Comparison of ENCODE assay signal across 8 cellular contexts in the genomic region with DNA sequence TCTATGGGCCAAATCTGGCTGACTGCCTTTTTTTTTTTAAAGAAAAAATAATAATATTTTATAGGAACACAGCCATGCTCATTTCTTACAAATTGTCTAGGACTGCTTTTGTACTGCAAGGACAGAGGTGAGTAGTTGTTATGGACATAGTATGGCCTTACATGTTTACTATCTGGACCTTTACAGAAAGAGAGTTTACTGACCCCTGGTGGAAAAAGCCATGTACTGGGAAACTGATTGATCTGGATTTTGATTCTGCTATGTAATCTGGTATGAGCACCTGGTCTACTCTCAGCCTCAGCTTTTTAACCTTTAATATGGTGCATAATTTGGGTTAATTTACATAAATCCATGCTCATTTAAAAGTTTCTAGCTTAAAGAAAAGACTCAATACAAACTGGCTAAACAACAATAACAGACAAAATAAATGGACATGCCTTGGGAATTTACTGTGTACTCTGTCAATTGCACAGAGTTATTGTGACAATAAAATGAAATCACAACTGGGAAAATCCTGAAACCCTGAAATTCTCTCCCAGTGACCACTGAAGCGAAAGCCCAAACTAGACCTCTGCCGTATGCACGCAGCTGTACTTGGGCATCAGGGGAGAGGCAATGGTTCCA.
A peak's percentile ranks its signal among the peaks of the same experiment; 100 is the strongest.
DNase-seq lines count a peak whose midpoint lies in the region; ATAC-seq and TF ChIP-seq lines count a peak whose summit lies in the region.

No MANE protein-coding gene starts in this region.

- no peaks in the 10 kb centered on the region for H3K27me3 ChIP-seq in Loucy (ENCODE audit: insufficient read depth, low read length, poor library complexity, severe bottlenecking)
- no peaks in the 10 kb centered on the region for H3K27me3 ChIP-seq in lower lobe of right lung (ENCODE audit: low read depth)

- H3K4me1 Mint-ChIP-seq in activated naive CD4-positive, alpha-beta T cell treated with anti-CD3 and anti-CD28 coated beads, Interleukin-2, amount 10 ng/mL, durations not matched to agents 7 days and 5 days = no peaks in the 10 kb centered on the region

- H3K4me3 ChIP-seq in GM12864 (ENCODE audit: low read depth, low read length) (no peak overlapping the region), Loucy (ENCODE audit: low read length, poor library complexity, severe bottlenecking) (no peak overlapping the region), astrocyte of the spinal cord (ENCODE audit: low read depth, low read length) (no peak overlapping the region), lower lobe of right lung (no peak overlapping the region)

- H2AFZ ChIP-seq in Loucy (ENCODE audit: low read length) = no peak overlapping the region

- no peak overlapping the region for H3K9ac ChIP-seq in Loucy (ENCODE audit: low read depth, low read length, poor library complexity, severe bottlenecking)

- CTCF ChIA-PET in activated naive CD4-positive, alpha-beta T cell treated with anti-CD3 and anti-CD28 coated beads, Interleukin-2, amount 10 ng/mL, durations not matched to agents 7 days and 5 days (lab: Charles Lee) = no interaction called here

- H3K27ac Mint-ChIP-seq in activated naive CD4-positive, alpha-beta T cell treated with anti-CD3 and anti-CD28 coated beads, Interleukin-2, amount 10 ng/mL, durations not matched to agents 7 days and 5 days = no peak overlapping the region

- H3K79me2 ChIP-seq in Loucy (ENCODE audit: insufficient read depth, low read length) = no peaks in the 10 kb centered on the region

- H3K4me2 ChIP-seq in Loucy (ENCODE audit: low read depth, low read length, poor library complexity, severe bottlenecking) = no peak overlapping the region

- no peak overlapping the region for H3K4me3 Mint-ChIP-seq in activated naive CD4-positive, alpha-beta T cell treated with anti-CD3 and anti-CD28 coated beads, Interleukin-2, amount 10 ng/mL, durations not matched to agents 7 days and 5 days

- H3K36me3 ChIP-seq in Loucy (ENCODE audit: insufficient read depth, low read length) (no peaks in the 10 kb centered on the region), lower lobe of right lung (no peaks in the 10 kb centered on the region)

- TF ChIP-seq CTCF in GM12864 (IDR thresholded peaks at IDR 0.05; ENCODE audit: low read depth, low read length, missing control alignments) (peak; percentile 51), Loucy (conservative IDR thresholded peaks at IDR 0.05; ENCODE audit: low read length) (peak; percentile 48), astrocyte of the spinal cord (IDR thresholded peaks at IDR 0.05; ENCODE audit: low read depth, low read length) (peak; percentile 67), lower lobe of right lung (IDR thresholded peaks at IDR 0.05) (peak; percentile 53)

- H3K9me2 ChIP-seq in Loucy (replicated peaks; ENCODE audit: low read depth, low read length) = no peaks in the 10 kb centered on the region

- DNase-seq in GM12864 (ENCODE audit: low read depth) (no peak), astrocyte of the spinal cord (ENCODE audit: low read depth, low spot score) (peak; percentile 46), lower lobe of right lung (no peak), hippocampal formation (lab: John Stamatoyannopoulos, UW) (no peak), midbrain (lab: John Stamatoyannopoulos, UW) (no peak)
- DNase-seq in activated naive CD4-positive, alpha-beta T cell treated with anti-CD3 and anti-CD28 coated beads, Interleukin-2, amount 10 ng/mL, durations not matched to agents 7 days and 5 days = no peak
- DNase-seq in NK-92 treated with Interleukin-12 subunit alpha and Interleukin-12 subunit beta, amount 100 ng/mL, for 24 hours (lab: John Stamatoyannopoulos, UW) = no peak

- no peak overlapping the region for H3K27ac ChIP-seq in lower lobe of right lung

- no peaks in the 10 kb centered on the region for H3K27me3 Mint-ChIP-seq in activated naive CD4-positive, alpha-beta T cell treated with anti-CD3 and anti-CD28 coated beads, Interleukin-2, amount 10 ng/mL, durations not matched to agents 7 days and 5 days

- in situ Hi-C loops in astrocyte of the spinal cord (cut with HindIII; ENCODE audit: low sequenced_read_pairs) = no loop called here

- peaks cover 3% of the 10 kb centered on the region for H3K9me3 Mint-ChIP-seq in activated naive CD4-positive, alpha-beta T cell treated with anti-CD3 and anti-CD28 coated beads, Interleukin-2, amount 10 ng/mL, durations not matched to agents 7 days and 5 days

- intact Hi-C loops in lower lobe of right lung (cut with DNase I) = no loop called here

- H3K4me1 ChIP-seq in Loucy (ENCODE audit: insufficient read depth, low read length, poor library complexity, severe bottlenecking) (no peaks in the 10 kb centered on the region), lower lobe of right lung (no peaks in the 10 kb centered on the region)

- no peaks in the 10 kb centered on the region for H3F3A ChIP-seq in Loucy (ENCODE audit: low read depth)

- H3K36me3 Mint-ChIP-seq in activated naive CD4-positive, alpha-beta T cell treated with anti-CD3 and anti-CD28 coated beads, Interleukin-2, amount 10 ng/mL, durations not matched to agents 7 days and 5 days = no peaks in the 10 kb centered on the region

- H3K9me3 ChIP-seq in Loucy (ENCODE audit: insufficient read depth, low read depth, low read length) = no peaks in the 10 kb centered on the region
- no peaks in the 10 kb centered on the region for H3K9me3 ChIP-seq in lower lobe of right lung

- no peaks in the 10 kb centered on the region for H4K20me1 ChIP-seq in Loucy (ENCODE audit: insufficient read depth, low read length, poor library complexity, severe bottlenecking)

- peak in 1 of 2 donors; percentile 47 for ATAC-seq in lower lobe of right lung
